19 cellular contexts compared by ENCODE assay signal in the genomic region with DNA sequence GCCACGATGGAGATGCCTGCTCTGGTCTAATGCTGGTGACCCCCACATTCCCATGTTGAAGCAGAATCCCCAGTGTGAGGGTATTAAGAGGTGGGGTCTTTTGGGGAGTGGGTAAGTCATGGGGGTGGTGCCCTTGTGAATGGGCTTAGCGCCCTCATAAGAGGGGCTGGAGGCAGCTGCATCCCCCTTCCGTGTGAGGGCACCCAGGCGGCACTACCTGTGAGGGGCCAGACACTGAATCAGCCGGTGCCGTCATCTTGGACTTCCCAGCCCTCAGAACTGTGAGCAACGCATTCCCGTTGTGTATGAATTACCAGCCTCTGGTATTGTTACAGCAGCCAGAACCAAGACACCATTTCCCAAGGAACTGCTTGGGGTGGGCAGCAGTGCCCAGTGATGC. TPM values are rescaled to one million over a fixed set of nuclear protein-coding genes. Genes with fewer than 3 reads are reported as not detected.
A peak's percentile ranks its signal among the peaks of the same experiment; 100 is the strongest.
DNase-seq lines count a peak whose midpoint lies in the region; ATAC-seq and TF ChIP-seq lines count a peak whose summit lies in the region.
"Had no signal": no experiment of that assay in that cellular context is flagged by ENCODE, and none has a peak within 500 bp of the region (broad histone marks: within the 10 kb centered on the region; RNA-seq: fewer than 3 reads in every experiment).

No MANE protein-coding gene starts in this region.

- H3K27ac Mint-ChIP-seq in natural killer cell treated with Interleukin-12 subunit alpha and Interleukin-12 subunit beta and Interleukin-15 and Interleukin-18, amount 100 ng/mL, for 72 hours = no peak overlapping the region
- no peak overlapping the region for H3K27ac Mint-ChIP-seq in natural killer cell
- H3K27ac Mint-ChIP-seq: CD14-positive monocyte; CD8-positive, alpha-beta T cell; HFFc6 had no signal

- H3K14ac ChIP-seq in neuronal stem cell (ENCODE audit: low read length) = peak overlapping the region; percentile 31

- no peaks in the 10 kb centered on the region for H3K9me3 Mint-ChIP-seq in natural killer cell treated with Interleukin-12 subunit alpha and Interleukin-12 subunit beta and Interleukin-15 and Interleukin-18, amount 100 ng/mL, for 72 hours
- H3K9me3 Mint-ChIP-seq in natural killer cell = no peaks in the 10 kb centered on the region
- H3K9me3 Mint-ChIP-seq: CD8-positive, alpha-beta T cell had no signal

- peak; percentile 11 for DNase-seq in activated CD4-positive, CD25-positive, alpha-beta regulatory T cell treated with anti-CD3 and anti-CD28 coated beads, Interleukin-2, amount 50 U/mL, for 72 hours
- peak; percentile 44 for DNase-seq in natural killer cell treated with Interleukin-12 subunit alpha and Interleukin-12 subunit beta and Interleukin-15 and Interleukin-18, amount 100 ng/mL, for 72 hours (ENCODE audit: low spot score)
- no peak for DNase-seq in natural killer cell
- no peak for DNase-seq in neuronal stem cell (ENCODE audit: low spot score)
- no peak for DNase-seq in stimulated activated CD4-positive, alpha-beta T cell treated with anti-CD3 and anti-CD28 coated beads, Interleukin-4, amount 100 ng/mL, for 1 hour
- no peak for DNase-seq in G401 (ENCODE audit: low spot score)
- no peak for DNase-seq in GM23248
- DNase-seq: COR-L47, DMS153, DMS79 treated with DMSO at 0.1 percent for 48 hours, EL, GDM1, HCEC 1CT, HFFc6, IMR-90 had no signal

- H3K36me3 Mint-ChIP-seq in natural killer cell treated with Interleukin-12 subunit alpha and Interleukin-12 subunit beta and Interleukin-15 and Interleukin-18, amount 100 ng/mL, for 72 hours = peaks cover 4% of the 10 kb centered on the region
- no peaks in the 10 kb centered on the region for H3K36me3 Mint-ChIP-seq in natural killer cell
- H3K36me3 Mint-ChIP-seq: CD14-positive monocyte; CD8-positive, alpha-beta T cell had no signal

- peaks cover 23 to 24% of the 10 kb centered on the region in 2 donors for H3K27me3 Mint-ChIP-seq in natural killer cell treated with Interleukin-12 subunit alpha and Interleukin-12 subunit beta and Interleukin-15 and Interleukin-18, amount 100 ng/mL, for 72 hours
- peaks cover 20 to 27% of the 10 kb centered on the region in 2 donors for H3K27me3 Mint-ChIP-seq in natural killer cell (ENCODE audit: low read depth in 2 of 2)

- H3K4ac ChIP-seq in neuronal stem cell (ENCODE audit: low read length) = no peak overlapping the region

- H4K8ac ChIP-seq in neuronal stem cell (ENCODE audit: low read depth, low read length) = no peak overlapping the region

- H3K27me3 ChIP-seq in neuronal stem cell (ENCODE audit: control insufficient read depth in 3 of 3, insufficient read depth in 3 of 3, low read depth in 1 of 3, low read length in 3 of 3) = no peaks in the 10 kb centered on the region
- peaks cover 4% of the 10 kb centered on the region for H3K27me3 ChIP-seq in GM23248 (replicated peaks; ENCODE audit: insufficient read depth)

- H2BK120ac ChIP-seq in neuronal stem cell (ENCODE audit: low read depth, low read length) = no peak overlapping the region

- H3K36me3 ChIP-seq in neuronal stem cell (replicated peaks in 1 of 2; ENCODE audit: control insufficient read depth in 2 of 2, insufficient read depth in 2 of 2, low read length in 2 of 2) (no peaks in the 10 kb centered on the region), GM23248 (ENCODE audit: low read depth) (no peaks in the 10 kb centered on the region)

- H2BK12ac ChIP-seq in neuronal stem cell (ENCODE audit: low read length) = no peak overlapping the region

- no peaks in the 10 kb centered on the region for H3K4me1 ChIP-seq in neuronal stem cell (ENCODE audit: control insufficient read depth in 2 of 2, insufficient read depth in 1 of 2, low read depth in 1 of 2, low read length in 2 of 2)
- H3K4me1 ChIP-seq in GM23248 (ENCODE audit: insufficient read depth) = no peaks in the 10 kb centered on the region

- peaks cover 0 to 3% of the 10 kb centered on the region in 2 donors for H3K9me3 ChIP-seq in neuronal stem cell (replicated peaks in 1 of 2; ENCODE audit: control insufficient read depth in 2 of 2, insufficient read depth in 1 of 2, low read depth in 1 of 2, low read length in 2 of 2)
- no peaks in the 10 kb centered on the region for H3K9me3 ChIP-seq in GM23248 (ENCODE audit: low read depth)

- H4K20me1 ChIP-seq in GM23248 (ENCODE audit: insufficient read depth) = no peaks in the 10 kb centered on the region

- H3K4me2 ChIP-seq in neuronal stem cell (ENCODE audit: insufficient read depth, low read length, poor library complexity, severe bottlenecking) (no peak overlapping the region), GM23248 (ENCODE audit: unreplicated experiment) (no peak overlapping the region)

- WGBS in neuronal stem cell (ENCODE audit: extremely low coverage in 2 of 2, insufficient read length in 2 of 2, insufficient replicate concordance in 1 of 2), 2 donors = no CpG with 5 or more reads among the region's 8 CpGs
- 70 to 76% methylated on average over 8 of the region's 8 CpGs for WGBS in GM23248 (ENCODE audit: low coverage in 1 of 2, low lambda C conversion rate in 2 of 2, missing lambda C conversion rate in 2 of 2), 2 experiments

- H3K18ac ChIP-seq in neuronal stem cell (ENCODE audit: low read length) = no peak overlapping the region

- H3K9me2 ChIP-seq in GM23248 (ENCODE audit: insufficient read depth) = no peaks in the 10 kb centered on the region

- no peak overlapping the region for H4K91ac ChIP-seq in neuronal stem cell (ENCODE audit: low read depth, low read length, poor library complexity)

- no peak overlapping the region for H2BK5ac ChIP-seq in neuronal stem cell (ENCODE audit: low read length)

- no peaks in the 10 kb centered on the region for H3K79me2 ChIP-seq in GM23248 (ENCODE audit: insufficient read depth)

- in situ Hi-C loops in G401 (cut with HindIII; ENCODE audit: low sequenced_read_pairs) = no loop called here
- in situ Hi-C loops in GM23248 (cut with MboI) = no loop called here

- peak overlapping the region; percentile 70 for H2AK5ac ChIP-seq in neuronal stem cell (ENCODE audit: low read depth, low read length)

- H3K23ac ChIP-seq in neuronal stem cell (ENCODE audit: low read depth, low read length, poor library complexity) = no peak overlapping the region

- H3K27ac ChIP-seq in neuronal stem cell (replicated peaks; ENCODE audit: low read length) (no peak overlapping the region), GM23248 (no peak overlapping the region)
- H3K27ac ChIP-seq: 22Rv1 had no signal

- H3F3A ChIP-seq in GM23248 (ENCODE audit: insufficient read depth) = no peaks in the 10 kb centered on the region

- H3K4me3 ChIP-seq in neuronal stem cell (ENCODE audit: low read length in 2 of 2) = no peak overlapping the region
- no peak overlapping the region for H3K4me3 ChIP-seq in GM23248

- H3K4me3 Mint-ChIP-seq in natural killer cell treated with Interleukin-12 subunit alpha and Interleukin-12 subunit beta and Interleukin-15 and Interleukin-18, amount 100 ng/mL, for 72 hours = no peak overlapping the region
- no peak overlapping the region for H3K4me3 Mint-ChIP-seq in natural killer cell
- H3K4me3 Mint-ChIP-seq: CD14-positive monocyte; CD8-positive, alpha-beta T cell; HFFc6 had no signal

- H3K4me1 Mint-ChIP-seq in natural killer cell treated with Interleukin-12 subunit alpha and Interleukin-12 subunit beta and Interleukin-15 and Interleukin-18, amount 100 ng/mL, for 72 hours (ENCODE audit: low read depth in 2 of 2) = peaks cover 0 to 3% of the 10 kb centered on the region in 2 donors
- H3K4me1 Mint-ChIP-seq in natural killer cell = no peaks in the 10 kb centered on the region

- intact Hi-C loops in natural killer cell (cut with micrococcal nuclease) = no loop called here

- no peak overlapping the region for H2AFZ ChIP-seq in neuronal stem cell (ENCODE audit: low read length)
- H2AFZ ChIP-seq in GM23248 = no peak overlapping the region

- peaks cover 2% of the 10 kb centered on the region for H3K79me1 ChIP-seq in neuronal stem cell (ENCODE audit: low read depth, low read length)

- no peak overlapping the region for H2BK15ac ChIP-seq in neuronal stem cell (ENCODE audit: low read length)

- TF ChIP-seq CTCF in natural killer cell (IDR thresholded peaks at IDR 0.05) = no peak

- ATAC-seq in activated CD4-positive, CD25-positive, alpha-beta regulatory T cell treated with anti-CD3 and anti-CD28 coated beads, Interleukin-2, amount 50 U/mL, for 24 hours = no peak
- no peak for ATAC-seq in natural killer cell treated with Interleukin-12 subunit alpha and Interleukin-12 subunit beta and Interleukin-15 and Interleukin-18, amount 100 ng/mL, for 72 hours
- ATAC-seq in natural killer cell = no peak
- ATAC-seq: CD8-positive, alpha-beta T cell had no signal

- H3K9ac ChIP-seq in neuronal stem cell (ENCODE audit: low read depth, low read length, poor library complexity) (no peak overlapping the region), GM23248 (no peak overlapping the region)

RNA-seq across cellular contexts. Expression of a gene that starts 27.0 kb away (rescaled TPM):
- 10 to 100 TPM; 12.4 to 17.0 TPM for total RNA-seq in natural killer cell treated with Interleukin-12 subunit alpha and Interleukin-12 subunit beta and Interleukin-15 and Interleukin-18, amount 100 ng/mL, for 72 hours
- 10 to 100 TPM; 24.4 to 35.0 (median 25.5) TPM for total RNA-seq in natural killer cell
- polyA plus RNA-seq in neuronal stem cell (2013, experiment 1 of 2) = 190 TPM
- polyA plus RNA-seq in neuronal stem cell (2013, experiment 2 of 2) = 194 TPM
- 54.9 and 67.9 TPM in 2 replicates for total RNA-seq in G401 (2014; rRNA removed; shearing (Covaris generic))
- 32.9 and 49.8 TPM in 2 replicates for total RNA-seq in GM23248 (2014; rRNA removed; shearing (Covaris generic))
- 27.3 and 30.4 TPM in 2 replicates for polyA plus RNA-seq in GM23248 (2016; fragmentation: Nextera tagmentation; extraction: Ambion mirVana)

Comparison
In these comparisons a context has a peak if more than half of its experiments do, and no peak if none do; other contexts are left out.
1. DNase-seq: peak in activated CD4-positive, CD25-positive, alpha-beta regulatory T cell treated with anti-CD3 and anti-CD28 coated beads, Interleukin-2, amount 50 U/mL, for 72 hours (single experiment) and natural killer cell treated with Interleukin-12 subunit alpha and Interleukin-12 subunit beta and Interleukin-15 and Interleukin-18, amount 100 ng/mL, for 72 hours (single experiment); none in natural killer cell (single experiment), neuronal stem cell (single experiment), stimulated activated CD4-positive, alpha-beta T cell treated with anti-CD3 and anti-CD28 coated beads, Interleukin-4, amount 100 ng/mL, for 1 hour (single experiment), G401 (single experiment) and GM23248 (single experiment).